1 cellular context compared by ENCODE assay signal in the genomic region with DNA sequence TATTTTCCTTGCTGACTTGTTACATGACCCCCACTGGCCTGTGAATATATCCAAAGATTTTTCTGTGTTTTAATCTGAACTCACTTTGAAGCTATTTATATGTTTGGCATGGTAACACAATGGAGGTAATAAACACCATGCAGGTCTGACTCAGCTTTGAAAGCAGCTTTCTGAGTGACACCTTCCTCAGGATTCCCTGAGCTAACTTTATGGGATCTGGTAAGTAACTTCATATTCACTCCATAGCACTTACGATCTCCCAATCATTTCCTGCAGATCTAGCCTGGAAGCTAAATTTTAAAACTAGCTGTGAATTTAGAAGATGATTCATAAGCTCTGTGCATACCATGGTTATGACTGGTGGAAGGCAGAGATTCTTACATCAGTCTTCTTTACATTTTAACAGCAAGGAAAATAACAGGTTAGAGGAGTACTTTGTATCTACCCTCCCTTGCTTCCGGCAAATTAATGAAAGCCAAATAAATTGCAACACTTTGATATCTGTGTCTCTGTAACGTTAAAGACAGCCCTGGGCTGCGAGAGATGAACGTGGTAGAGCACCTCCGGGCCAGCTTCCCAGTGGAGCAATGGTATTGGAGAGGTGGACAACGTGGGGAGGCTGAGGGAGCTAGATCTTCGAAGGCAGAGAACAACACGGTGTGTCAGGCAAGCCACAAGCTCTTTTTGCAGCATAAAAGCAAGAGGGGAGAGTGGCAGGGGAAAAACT.
A peak's percentile ranks its signal among the peaks of the same experiment; 100 is the strongest.
TF ChIP-seq lines count a peak whose summit lies in the region.

No MANE protein-coding gene starts in this region.

TF ChIP-seq in HepG2, 621 proteins besides CTCF, POLR2A, EP300 and RAD21 (continued from another document and continues in another):
- TF ChIP-seq, protein P1, sequence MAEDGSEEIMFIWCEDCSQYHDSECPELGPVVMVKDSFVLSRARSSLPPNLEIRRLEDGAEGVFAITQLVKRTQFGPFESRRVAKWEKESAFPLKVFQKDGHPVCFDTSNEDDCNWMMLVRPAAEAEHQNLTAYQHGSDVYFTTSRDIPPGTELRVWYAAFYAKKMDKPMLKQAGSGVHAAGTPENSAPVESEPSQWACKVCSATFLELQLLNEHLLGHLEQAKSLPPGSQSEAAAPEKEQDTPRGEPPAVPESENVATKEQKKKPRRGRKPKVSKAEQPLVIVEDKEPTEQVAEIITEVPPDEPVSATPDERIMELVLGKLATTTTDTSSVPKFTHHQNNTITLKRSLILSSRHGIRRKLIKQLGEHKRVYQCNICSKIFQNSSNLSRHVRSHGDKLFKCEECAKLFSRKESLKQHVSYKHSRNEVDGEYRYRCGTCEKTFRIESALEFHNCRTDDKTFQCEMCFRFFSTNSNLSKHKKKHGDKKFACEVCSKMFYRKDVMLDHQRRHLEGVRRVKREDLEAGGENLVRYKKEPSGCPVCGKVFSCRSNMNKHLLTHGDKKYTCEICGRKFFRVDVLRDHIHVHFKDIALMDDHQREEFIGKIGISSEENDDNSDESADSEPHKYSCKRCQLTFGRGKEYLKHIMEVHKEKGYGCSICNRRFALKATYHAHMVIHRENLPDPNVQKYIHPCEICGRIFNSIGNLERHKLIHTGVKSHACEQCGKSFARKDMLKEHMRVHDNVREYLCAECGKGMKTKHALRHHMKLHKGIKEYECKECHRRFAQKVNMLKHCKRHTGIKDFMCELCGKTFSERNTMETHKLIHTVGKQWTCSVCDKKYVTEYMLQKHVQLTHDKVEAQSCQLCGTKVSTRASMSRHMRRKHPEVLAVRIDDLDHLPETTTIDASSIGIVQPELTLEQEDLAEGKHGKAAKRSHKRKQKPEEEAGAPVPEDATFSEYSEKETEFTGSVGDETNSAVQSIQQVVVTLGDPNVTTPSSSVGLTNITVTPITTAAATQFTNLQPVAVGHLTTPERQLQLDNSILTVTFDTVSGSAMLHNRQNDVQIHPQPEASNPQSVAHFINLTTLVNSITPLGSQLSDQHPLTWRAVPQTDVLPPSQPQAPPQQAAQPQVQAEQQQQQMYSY (CRISPR knock-in tag; IDR thresholded peaks at IDR 0.05), result no peak
- TF ChIP-seq KDM4B (CRISPR knock-in tag; IDR thresholded peaks at IDR 0.05), result no peak; the same call in 1 of the 2 replicates
- TF ChIP-seq ZNF3 (CRISPR knock-in tag; IDR thresholded peaks at IDR 0.05), result no peak
- TF ChIP-seq ZNF619 (CRISPR knock-in tag; IDR thresholded peaks at IDR 0.05), result no peak
- TF ChIP-seq NCOA5 (CRISPR knock-in tag; IDR thresholded peaks at IDR 0.05), result no peak
- peak; percentile 87 for TF ChIP-seq SALL1 (CRISPR knock-in tag; IDR thresholded peaks at IDR 0.05)
- peak; percentile 86 for TF ChIP-seq NCOA2 (CRISPR knock-in tag; IDR thresholded peaks at IDR 0.05)
- no peak for TF ChIP-seq SP1 (IDR thresholded peaks at IDR 0.05)
- TF ChIP-seq SP1 (CRISPR knock-in tag; IDR thresholded peaks at IDR 0.05), result no peak
- TF ChIP-seq ZNF724P (CRISPR knock-in tag; IDR thresholded peaks at IDR 0.05; ENCODE audit: borderline replicate concordance), result no peak
- TF ChIP-seq, protein P2, sequence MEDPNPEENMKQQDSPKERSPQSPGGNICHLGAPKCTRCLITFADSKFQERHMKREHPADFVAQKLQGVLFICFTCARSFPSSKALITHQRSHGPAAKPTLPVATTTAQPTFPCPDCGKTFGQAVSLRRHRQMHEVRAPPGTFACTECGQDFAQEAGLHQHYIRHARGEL (CRISPR knock-in tag; IDR thresholded peaks at IDR 0.05), result no peak
- TF ChIP-seq, protein P3, sequence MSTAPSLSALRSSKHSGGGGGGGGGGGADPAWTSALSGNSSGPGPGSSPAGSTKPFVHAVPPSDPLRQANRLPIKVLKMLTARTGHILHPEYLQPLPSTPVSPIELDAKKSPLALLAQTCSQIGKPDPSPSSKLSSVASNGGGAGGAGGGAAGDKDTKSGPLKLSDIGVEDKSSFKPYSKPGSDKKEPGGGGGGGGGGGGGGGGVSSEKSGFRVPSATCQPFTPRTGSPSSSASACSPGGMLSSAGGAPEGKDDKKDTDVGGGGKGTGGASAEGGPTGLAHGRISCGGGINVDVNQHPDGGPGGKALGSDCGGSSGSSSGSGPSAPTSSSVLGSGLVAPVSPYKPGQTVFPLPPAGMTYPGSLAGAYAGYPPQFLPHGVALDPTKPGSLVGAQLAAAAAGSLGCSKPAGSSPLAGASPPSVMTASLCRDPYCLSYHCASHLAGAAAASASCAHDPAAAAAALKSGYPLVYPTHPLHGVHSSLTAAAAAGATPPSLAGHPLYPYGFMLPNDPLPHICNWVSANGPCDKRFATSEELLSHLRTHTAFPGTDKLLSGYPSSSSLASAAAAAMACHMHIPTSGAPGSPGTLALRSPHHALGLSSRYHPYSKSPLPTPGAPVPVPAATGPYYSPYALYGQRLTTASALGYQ (CRISPR knock-in tag; IDR thresholded peaks at IDR 0.05), result no peak
- TF ChIP-seq, protein P4, sequence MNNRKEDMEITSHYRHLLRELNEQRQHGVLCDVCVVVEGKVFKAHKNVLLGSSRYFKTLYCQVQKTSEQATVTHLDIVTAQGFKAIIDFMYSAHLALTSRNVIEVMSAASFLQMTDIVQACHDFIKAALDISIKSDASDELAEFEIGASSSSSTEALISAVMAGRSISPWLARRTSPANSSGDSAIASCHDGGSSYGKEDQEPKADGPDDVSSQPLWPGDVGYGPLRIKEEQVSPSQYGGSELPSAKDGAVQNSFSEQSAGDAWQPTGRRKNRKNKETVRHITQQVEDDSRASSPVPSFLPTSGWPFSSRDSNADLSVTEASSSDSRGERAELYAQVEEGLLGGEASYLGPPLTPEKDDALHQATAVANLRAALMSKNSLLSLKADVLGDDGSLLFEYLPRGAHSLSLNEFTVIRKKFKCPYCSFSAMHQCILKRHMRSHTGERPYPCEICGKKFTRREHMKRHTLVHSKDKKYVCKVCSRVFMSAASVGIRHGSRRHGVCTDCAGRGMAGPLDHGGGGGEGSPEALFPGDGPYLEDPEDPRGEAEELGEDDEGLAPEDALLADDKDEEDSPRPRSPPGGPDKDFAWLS (CRISPR knock-in tag; IDR thresholded peaks at IDR 0.05; ENCODE audit: borderline replicate concordance), result no peak
- TF ChIP-seq, protein P5, sequence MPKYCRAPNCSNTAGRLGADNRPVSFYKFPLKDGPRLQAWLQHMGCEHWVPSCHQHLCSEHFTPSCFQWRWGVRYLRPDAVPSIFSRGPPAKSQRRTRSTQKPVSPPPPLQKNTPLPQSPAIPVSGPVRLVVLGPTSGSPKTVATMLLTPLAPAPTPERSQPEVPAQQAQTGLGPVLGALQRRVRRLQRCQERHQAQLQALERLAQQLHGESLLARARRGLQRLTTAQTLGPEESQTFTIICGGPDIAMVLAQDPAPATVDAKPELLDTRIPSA (CRISPR knock-in tag; IDR thresholded peaks at IDR 0.05; ENCODE audit: borderline replicate concordance), result no peak
- TF ChIP-seq, protein P6, sequence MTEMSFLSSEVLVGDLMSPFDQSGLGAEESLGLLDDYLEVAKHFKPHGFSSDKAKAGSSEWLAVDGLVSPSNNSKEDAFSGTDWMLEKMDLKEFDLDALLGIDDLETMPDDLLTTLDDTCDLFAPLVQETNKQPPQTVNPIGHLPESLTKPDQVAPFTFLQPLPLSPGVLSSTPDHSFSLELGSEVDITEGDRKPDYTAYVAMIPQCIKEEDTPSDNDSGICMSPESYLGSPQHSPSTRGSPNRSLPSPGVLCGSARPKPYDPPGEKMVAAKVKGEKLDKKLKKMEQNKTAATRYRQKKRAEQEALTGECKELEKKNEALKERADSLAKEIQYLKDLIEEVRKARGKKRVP (CRISPR knock-in tag; IDR thresholded peaks at IDR 0.05), result peak in 1 of 2 experiments; percentile 95; a peak in 2 of 4 replicates
- TF ChIP-seq, protein P7, sequence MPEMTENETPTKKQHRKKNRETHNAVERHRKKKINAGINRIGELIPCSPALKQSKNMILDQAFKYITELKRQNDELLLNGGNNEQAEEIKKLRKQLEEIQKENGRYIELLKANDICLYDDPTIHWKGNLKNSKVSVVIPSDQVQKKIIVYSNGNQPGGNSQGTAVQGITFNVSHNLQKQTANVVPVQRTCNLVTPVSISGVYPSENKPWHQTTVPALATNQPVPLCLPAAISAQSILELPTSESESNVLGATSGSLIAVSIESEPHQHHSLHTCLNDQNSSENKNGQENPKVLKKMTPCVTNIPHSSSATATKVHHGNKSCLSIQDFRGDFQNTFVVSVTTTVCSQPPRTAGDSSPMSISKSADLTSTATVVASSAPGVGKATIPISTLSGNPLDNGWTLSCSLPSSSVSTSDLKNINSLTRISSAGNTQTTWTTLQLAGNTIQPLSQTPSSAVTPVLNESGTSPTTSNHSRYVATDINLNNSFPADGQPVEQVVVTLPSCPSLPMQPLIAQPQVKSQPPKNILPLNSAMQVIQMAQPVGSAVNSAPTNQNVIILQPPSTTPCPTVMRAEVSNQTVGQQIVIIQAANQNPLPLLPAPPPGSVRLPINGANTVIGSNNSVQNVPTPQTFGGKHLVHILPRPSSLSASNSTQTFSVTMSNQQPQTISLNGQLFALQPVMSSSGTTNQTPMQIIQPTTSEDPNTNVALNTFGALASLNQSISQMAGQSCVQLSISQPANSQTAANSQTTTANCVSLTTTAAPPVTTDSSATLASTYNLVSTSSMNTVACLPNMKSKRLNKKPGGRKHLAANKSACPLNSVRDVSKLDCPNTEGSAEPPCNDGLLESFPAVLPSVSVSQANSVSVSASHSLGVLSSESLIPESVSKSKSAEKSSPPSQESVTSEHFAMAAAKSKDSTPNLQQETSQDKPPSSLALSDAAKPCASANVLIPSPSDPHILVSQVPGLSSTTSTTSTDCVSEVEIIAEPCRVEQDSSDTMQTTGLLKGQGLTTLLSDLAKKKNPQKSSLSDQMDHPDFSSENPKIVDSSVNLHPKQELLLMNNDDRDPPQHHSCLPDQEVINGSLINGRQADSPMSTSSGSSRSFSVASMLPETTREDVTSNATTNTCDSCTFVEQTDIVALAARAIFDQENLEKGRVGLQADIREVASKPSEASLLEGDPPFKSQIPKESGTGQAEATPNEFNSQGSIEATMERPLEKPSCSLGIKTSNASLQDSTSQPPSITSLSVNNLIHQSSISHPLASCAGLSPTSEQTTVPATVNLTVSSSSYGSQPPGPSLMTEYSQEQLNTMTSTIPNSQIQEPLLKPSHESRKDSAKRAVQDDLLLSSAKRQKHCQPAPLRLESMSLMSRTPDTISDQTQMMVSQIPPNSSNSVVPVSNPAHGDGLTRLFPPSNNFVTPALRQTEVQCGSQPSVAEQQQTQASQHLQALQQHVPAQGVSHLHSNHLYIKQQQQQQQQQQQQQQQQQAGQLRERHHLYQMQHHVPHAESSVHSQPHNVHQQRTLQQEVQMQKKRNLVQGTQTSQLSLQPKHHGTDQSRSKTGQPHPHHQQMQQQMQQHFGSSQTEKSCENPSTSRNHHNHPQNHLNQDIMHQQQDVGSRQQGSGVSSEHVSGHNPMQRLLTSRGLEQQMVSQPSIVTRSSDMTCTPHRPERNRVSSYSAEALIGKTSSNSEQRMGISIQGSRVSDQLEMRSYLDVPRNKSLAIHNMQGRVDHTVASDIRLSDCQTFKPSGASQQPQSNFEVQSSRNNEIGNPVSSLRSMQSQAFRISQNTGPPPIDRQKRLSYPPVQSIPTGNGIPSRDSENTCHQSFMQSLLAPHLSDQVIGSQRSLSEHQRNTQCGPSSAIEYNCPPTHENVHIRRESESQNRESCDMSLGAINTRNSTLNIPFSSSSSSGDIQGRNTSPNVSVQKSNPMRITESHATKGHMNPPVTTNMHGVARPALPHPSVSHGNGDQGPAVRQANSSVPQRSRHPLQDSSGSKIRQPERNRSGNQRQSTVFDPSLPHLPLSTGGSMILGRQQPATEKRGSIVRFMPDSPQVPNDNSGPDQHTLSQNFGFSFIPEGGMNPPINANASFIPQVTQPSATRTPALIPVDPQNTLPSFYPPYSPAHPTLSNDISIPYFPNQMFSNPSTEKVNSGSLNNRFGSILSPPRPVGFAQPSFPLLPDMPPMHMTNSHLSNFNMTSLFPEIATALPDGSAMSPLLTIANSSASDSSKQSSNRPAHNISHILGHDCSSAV (CRISPR knock-in tag; IDR thresholded peaks at IDR 0.05; ENCODE audit: borderline replicate concordance), result no peak
- TF ChIP-seq ZNF558 (CRISPR knock-in tag; IDR thresholded peaks at IDR 0.05; ENCODE audit: borderline replicate concordance), result no peak
- TF ChIP-seq, protein P8, sequence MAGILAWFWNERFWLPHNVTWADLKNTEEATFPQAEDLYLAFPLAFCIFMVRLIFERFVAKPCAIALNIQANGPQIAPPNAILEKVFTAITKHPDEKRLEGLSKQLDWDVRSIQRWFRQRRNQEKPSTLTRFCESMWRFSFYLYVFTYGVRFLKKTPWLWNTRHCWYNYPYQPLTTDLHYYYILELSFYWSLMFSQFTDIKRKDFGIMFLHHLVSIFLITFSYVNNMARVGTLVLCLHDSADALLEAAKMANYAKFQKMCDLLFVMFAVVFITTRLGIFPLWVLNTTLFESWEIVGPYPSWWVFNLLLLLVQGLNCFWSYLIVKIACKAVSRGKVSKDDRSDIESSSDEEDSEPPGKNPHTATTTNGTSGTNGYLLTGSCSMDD (CRISPR knock-in tag; IDR thresholded peaks at IDR 0.05), result no peak
- no peak for TF ChIP-seq TBX3 (IDR thresholded peaks at IDR 0.05; ENCODE audit: borderline replicate concordance)
- TF ChIP-seq, protein P9, sequence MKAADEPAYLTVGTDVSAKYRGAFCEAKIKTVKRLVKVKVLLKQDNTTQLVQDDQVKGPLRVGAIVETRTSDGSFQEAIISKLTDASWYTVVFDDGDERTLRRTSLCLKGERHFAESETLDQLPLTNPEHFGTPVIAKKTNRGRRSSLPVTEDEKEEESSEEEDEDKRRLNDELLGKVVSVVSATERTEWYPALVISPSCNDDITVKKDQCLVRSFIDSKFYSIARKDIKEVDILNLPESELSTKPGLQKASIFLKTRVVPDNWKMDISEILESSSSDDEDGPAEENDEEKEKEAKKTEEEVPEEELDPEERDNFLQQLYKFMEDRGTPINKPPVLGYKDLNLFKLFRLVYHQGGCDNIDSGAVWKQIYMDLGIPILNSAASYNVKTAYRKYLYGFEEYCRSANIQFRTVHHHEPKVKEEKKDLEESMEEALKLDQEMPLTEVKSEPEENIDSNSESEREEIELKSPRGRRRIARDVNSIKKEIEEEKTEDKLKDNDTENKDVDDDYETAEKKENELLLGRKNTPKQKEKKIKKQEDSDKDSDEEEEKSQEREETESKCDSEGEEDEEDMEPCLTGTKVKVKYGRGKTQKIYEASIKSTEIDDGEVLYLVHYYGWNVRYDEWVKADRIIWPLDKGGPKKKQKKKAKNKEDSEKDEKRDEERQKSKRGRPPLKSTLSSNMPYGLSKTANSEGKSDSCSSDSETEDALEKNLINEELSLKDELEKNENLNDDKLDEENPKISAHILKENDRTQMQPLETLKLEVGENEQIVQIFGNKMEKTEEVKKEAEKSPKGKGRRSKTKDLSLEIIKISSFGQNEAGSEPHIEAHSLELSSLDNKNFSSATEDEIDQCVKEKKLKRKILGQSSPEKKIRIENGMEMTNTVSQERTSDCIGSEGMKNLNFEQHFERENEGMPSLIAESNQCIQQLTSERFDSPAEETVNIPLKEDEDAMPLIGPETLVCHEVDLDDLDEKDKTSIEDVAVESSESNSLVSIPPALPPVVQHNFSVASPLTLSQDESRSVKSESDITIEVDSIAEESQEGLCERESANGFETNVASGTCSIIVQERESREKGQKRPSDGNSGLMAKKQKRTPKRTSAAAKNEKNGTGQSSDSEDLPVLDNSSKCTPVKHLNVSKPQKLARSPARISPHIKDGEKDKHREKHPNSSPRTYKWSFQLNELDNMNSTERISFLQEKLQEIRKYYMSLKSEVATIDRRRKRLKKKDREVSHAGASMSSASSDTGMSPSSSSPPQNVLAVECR (CRISPR knock-in tag; IDR thresholded peaks at IDR 0.05; ENCODE audit: borderline replicate concordance), result no peak; the same call in 1 of the 2 replicates
- no peak for TF ChIP-seq SIX1 (CRISPR knock-in tag; IDR thresholded peaks at IDR 0.05; ENCODE audit: borderline replicate concordance)
- peak; percentile 50; the same call in 1 of the 2 replicates for TF ChIP-seq SMYD3 (CRISPR knock-in tag; IDR thresholded peaks at IDR 0.05)
- TF ChIP-seq ZSCAN25 (CRISPR knock-in tag; IDR thresholded peaks at IDR 0.05), result no peak
- TF ChIP-seq BRCA1 (CRISPR knock-in tag; IDR thresholded peaks at IDR 0.05), result no peak
- TF ChIP-seq HDAC6 (IDR thresholded peaks at IDR 0.05; ENCODE audit: low read depth, low read length), result no peak
- TF ChIP-seq TGIF2 (CRISPR knock-in tag; IDR thresholded peaks at IDR 0.05), result no peak
- TF ChIP-seq ZKSCAN8 (CRISPR knock-in tag; IDR thresholded peaks at IDR 0.05; ENCODE audit: borderline replicate concordance), result peak; percentile 86
- no peak for TF ChIP-seq NFE2 (CRISPR knock-in tag; IDR thresholded peaks at IDR 0.05)
